Comparison of ENCODE assay signal across 8 cellular contexts in genomic region chr17:19513897-19514488, GRCh38. TPM values are rescaled to one million over a fixed set of nuclear protein-coding genes. Genes with fewer than 3 reads are reported as not detected.
DNase-seq lines count a peak whose midpoint lies in the region; ATAC-seq, FAIRE-seq and TF ChIP-seq lines count a peak whose summit lies in the region.

No MANE protein-coding gene starts in this region.

- H3K36me3 ChIP-seq in neural cell (ENCODE audit: insufficient read depth, low read length): no peaks in the 10 kb centered on the region

- H3K9me3 Mint-ChIP-seq in activated T-helper 1 cell treated with anti-CD3 and anti-CD28 coated beads, Interleukin-12 subunit alpha, Interleukin-12 subunit beta, Interleukin-2, Interleukin-4 antibody, amounts not matched to agents 30 ng/mL and 10 ng/mL and 1 ng/mL, durations not matched to agents 14 hours and 24 hours and 36 hours: no peaks in the 10 kb centered on the region

- H3K9me2 ChIP-seq in neural cell (ENCODE audit: insufficient read depth, low read length): no peaks in the 10 kb centered on the region

- no peak overlapping the region for H2AFZ ChIP-seq in neural cell (ENCODE audit: low read depth, low read length)

- peak; percentile 44 for DNase-seq in COLO668 (lab: John Stamatoyannopoulos, UW; ENCODE audit: unreplicated experiment)
- DNase-seq in HTR-8/SVneo (ENCODE audit: insufficient read length, low spot score): peak; percentile 85
- DNase-seq in RCC 7860 (ENCODE audit: low spot score): peak; percentile 35
- DNase-seq in activated T-helper 1 cell treated with anti-CD3 and anti-CD28 coated beads, Interleukin-12 subunit alpha, Interleukin-12 subunit beta, Interleukin-2, Interleukin-4 antibody, amounts not matched to agents 30 ng/mL and 10 ng/mL and 1 ng/mL, durations not matched to agents 14 hours and 24 hours and 36 hours (ENCODE audit: low spot score): peak; percentile 46
- DNase-seq in fibroblast of peridontal ligament (ENCODE audit: extremely low read depth): peak; percentile 79
- DNase-seq in substantia nigra (lab: John Stamatoyannopoulos, UW): peak in 39 of 49 donors; percentile 8 to 81 (median 50)

- intact Hi-C loops in activated T-helper 1 cell treated with anti-CD3 and anti-CD28 coated beads, Interleukin-12 subunit alpha, Interleukin-12 subunit beta, Interleukin-2, Interleukin-4 antibody, amounts not matched to agents 30 ng/mL and 10 ng/mL and 1 ng/mL, durations not matched to agents 14 hours and 24 hours and 36 hours (cut with micrococcal nuclease): loop anchor here (1.0 kb wide), 3 partner anchors 134 to 252 kb away; partner anchors contain the start of gene ALDH3A2

- H3K27me3 ChIP-seq in neural cell (ENCODE audit: insufficient read depth, low read depth, low read length): no peaks in the 10 kb centered on the region

- H3K4me1 Mint-ChIP-seq in activated T-helper 1 cell treated with anti-CD3 and anti-CD28 coated beads, Interleukin-12 subunit alpha, Interleukin-12 subunit beta, Interleukin-2, Interleukin-4 antibody, amounts not matched to agents 30 ng/mL and 10 ng/mL and 1 ng/mL, durations not matched to agents 14 hours and 24 hours and 36 hours (ENCODE audit: low read depth): peaks cover 5% of the 10 kb centered on the region

- H3K4me3 ChIP-seq in neural cell (ENCODE audit: low read length): no peak overlapping the region

- peak; percentile 89 for FAIRE-seq in HTR-8/SVneo (lab: Jason Lieb, UNC)
- FAIRE-seq in RCC 7860 (lab: Jason Lieb, UNC): no peak

- H3K36me3 Mint-ChIP-seq in activated T-helper 1 cell treated with anti-CD3 and anti-CD28 coated beads, Interleukin-12 subunit alpha, Interleukin-12 subunit beta, Interleukin-2, Interleukin-4 antibody, amounts not matched to agents 30 ng/mL and 10 ng/mL and 1 ng/mL, durations not matched to agents 14 hours and 24 hours and 36 hours (ENCODE audit: low read depth): no peaks in the 10 kb centered on the region

- no peaks in the 10 kb centered on the region for H3K79me2 ChIP-seq in neural cell (replicated peaks; ENCODE audit: insufficient read depth, low read length)

- peaks cover 7% of the 10 kb centered on the region for H3K27me3 Mint-ChIP-seq in activated T-helper 1 cell treated with anti-CD3 and anti-CD28 coated beads, Interleukin-12 subunit alpha, Interleukin-12 subunit beta, Interleukin-2, Interleukin-4 antibody, amounts not matched to agents 30 ng/mL and 10 ng/mL and 1 ng/mL, durations not matched to agents 14 hours and 24 hours and 36 hours (ENCODE audit: insufficient read depth)

- H4K20me1 ChIP-seq in neural cell (ENCODE audit: insufficient read depth): no peaks in the 10 kb centered on the region

- peak; percentile 89 for TF ChIP-seq RAD21 in neural cell (conservative IDR thresholded peaks at IDR 0.05)

- H3K27ac Mint-ChIP-seq in activated T-helper 1 cell treated with anti-CD3 and anti-CD28 coated beads, Interleukin-12 subunit alpha, Interleukin-12 subunit beta, Interleukin-2, Interleukin-4 antibody, amounts not matched to agents 30 ng/mL and 10 ng/mL and 1 ng/mL, durations not matched to agents 14 hours and 24 hours and 36 hours: no peak overlapping the region

- ATAC-seq in HG03135 (IDR thresholded peaks at IDR 0.05; ENCODE audit: unreplicated experiment): no peak

- no peak overlapping the region for H3K9ac ChIP-seq in neural cell (ENCODE audit: low read length)

- no peak for TF ChIP-seq EP300 in neural cell (conservative IDR thresholded peaks at IDR 0.05; ENCODE audit: poor library complexity, severe bottlenecking)

- H3K27ac ChIP-seq in neural cell (ENCODE audit: low read length) (no peak overlapping the region), substantia nigra (ENCODE audit: low read depth, low read length, poor library complexity, severe bottlenecking) (no peak overlapping the region)

- no peak overlapping the region for H3K4me2 ChIP-seq in neural cell (ENCODE audit: low read length)

- no peaks in the 10 kb centered on the region for H3F3A ChIP-seq in neural cell (ENCODE audit: insufficient read depth, low read length, poor library complexity, severe bottlenecking)

- H3K4me3 Mint-ChIP-seq in activated T-helper 1 cell treated with anti-CD3 and anti-CD28 coated beads, Interleukin-12 subunit alpha, Interleukin-12 subunit beta, Interleukin-2, Interleukin-4 antibody, amounts not matched to agents 30 ng/mL and 10 ng/mL and 1 ng/mL, durations not matched to agents 14 hours and 24 hours and 36 hours: no peak overlapping the region

- H3K9me3 ChIP-seq in neural cell (ENCODE audit: low read length): no peaks in the 10 kb centered on the region

- peak; percentile 91 for TF ChIP-seq CTCF in neural cell (IDR thresholded peaks at IDR 0.05; ENCODE audit: poor library complexity, severe bottlenecking)

TF ChIP-seq in neural cell, 6 proteins besides CTCF, POLR2A, EP300 and RAD21:
- no peak for TF ChIP-seq TAF1 (IDR thresholded peaks at IDR 0.05; ENCODE audit: low read depth)
- TF ChIP-seq SMC3 (conservative IDR thresholded peaks at IDR 0.05; ENCODE audit: poor library complexity): peak; percentile 93
- no peak for TF ChIP-seq EZH2 (IDR thresholded peaks at IDR 0.05; ENCODE audit: borderline replicate concordance, insufficient read depth, low read length, poor library complexity, severe bottlenecking)
- no peak for TF ChIP-seq MXI1 (conservative IDR thresholded peaks at IDR 0.05; ENCODE audit: poor library complexity, severe bottlenecking)
- no peak for TF ChIP-seq REST (IDR thresholded peaks at IDR 0.05; ENCODE audit: borderline replicate concordance)
- TF ChIP-seq POLR2AphosphoS5 (IDR thresholded peaks at IDR 0.05): no peak

RNA-seq across cellular contexts. Expression of gene SLC47A1, which starts 19.7 kb away (rescaled TPM):
- 0.26 and 0.44 TPM in 2 replicates for total RNA-seq in activated T-helper 1 cell treated with anti-CD3 and anti-CD28 coated beads, Interleukin-12 subunit alpha, Interleukin-12 subunit beta, Interleukin-2, Interleukin-4 antibody, amounts not matched to agents 30 ng/mL and 10 ng/mL and 1 ng/mL, durations not matched to agents 14 hours and 24 hours and 36 hours
- not detected in 2 replicates for polyA plus RNA-seq in neural cell
- polyA minus RNA-seq in neural cell: not detected in 2 replicates

Comparison
In these comparisons a context has a peak if more than half of its experiments do, and no peak if none do; other contexts are left out.
1. DNase-seq: peak in every context shown above with its lines; median percentile 85 in HTR-8/SVneo; 79 in fibroblast of peridontal ligament; 50 in substantia nigra; 46 in activated T-helper 1 cell treated with anti-CD3 and anti-CD28 coated beads, Interleukin-12 subunit alpha, Interleukin-12 subunit beta, Interleukin-2, Interleukin-4 antibody, amounts not matched to agents 30 ng/mL and 10 ng/mL and 1 ng/mL, durations not matched to agents 14 hours and 24 hours and 36 hours; 44 in COLO668; 35 in RCC 7860.